In genomic region chr16:10608687-10609409, GRCh38 we compare ENCODE assay signal across 1 cellular context.
TF ChIP-seq lines count a peak whose summit lies in the region.

No MANE protein-coding gene starts in this region.

TF ChIP-seq in HepG2, 621 proteins besides CTCF, POLR2A, EP300 and RAD21 (continued from another document and continues in another):
- no peak for TF ChIP-seq ZNF337 (CRISPR knock-in tag; IDR thresholded peaks at IDR 0.05; ENCODE audit: borderline replicate concordance, low read depth)
- peak; percentile 81; the same call in 1 of the 2 replicates for TF ChIP-seq ZNF598 (CRISPR knock-in tag; IDR thresholded peaks at IDR 0.05; ENCODE audit: borderline replicate concordance)
- no peak for TF ChIP-seq XBP1 (CRISPR knock-in tag; IDR thresholded peaks at IDR 0.05)
- TF ChIP-seq SP1 (IDR thresholded peaks at IDR 0.05) = no peak
- TF ChIP-seq SP1 (CRISPR knock-in tag; IDR thresholded peaks at IDR 0.05) = no peak
- no peak for TF ChIP-seq ZBTB26 (CRISPR knock-in tag; IDR thresholded peaks at IDR 0.05; ENCODE audit: borderline replicate concordance)
- TF ChIP-seq KLF9 (CRISPR knock-in tag; IDR thresholded peaks at IDR 0.05; ENCODE audit: low read depth) = 0 out of 2 replicates have a peak, but pooled peaks have one; percentile 49
- TF ChIP-seq MEF2D (CRISPR knock-in tag; IDR thresholded peaks at IDR 0.05) = no peak; the same call in 1 of the 2 replicates
- no peak for TF ChIP-seq ZNF335 (CRISPR knock-in tag; IDR thresholded peaks at IDR 0.05)
- no peak for TF ChIP-seq MAFK (conservative IDR thresholded peaks at IDR 0.05 in 1 of 2, IDR thresholded peaks at IDR 0.05 in 1 of 2; ENCODE audit: low read length in 2 of 2)
- peak; percentile 76 for TF ChIP-seq ZNF274 (CRISPR knock-in tag; IDR thresholded peaks at IDR 0.05)
- TF ChIP-seq ZNF572 (CRISPR knock-in tag; IDR thresholded peaks at IDR 0.05) = no peak
- no peak for TF ChIP-seq MZF1 (CRISPR knock-in tag; IDR thresholded peaks at IDR 0.05; ENCODE audit: borderline replicate concordance)
- TF ChIP-seq ZNF780A (CRISPR knock-in tag; IDR thresholded peaks at IDR 0.05) = no peak
- no peak for TF ChIP-seq PITX1 (CRISPR knock-in tag; IDR thresholded peaks at IDR 0.05)
- no peak for TF ChIP-seq ZC3H4 (CRISPR knock-in tag; IDR thresholded peaks at IDR 0.05; ENCODE audit: borderline replicate concordance)
- TF ChIP-seq E2F1 (CRISPR knock-in tag; IDR thresholded peaks at IDR 0.05) = no peak
- TF ChIP-seq KAT7 (CRISPR knock-in tag; IDR thresholded peaks at IDR 0.05; ENCODE audit: borderline replicate concordance) = no peak
- TF ChIP-seq HOXD1 (CRISPR knock-in tag; IDR thresholded peaks at IDR 0.05) = no peak
- TF ChIP-seq MTF2 (CRISPR knock-in tag; IDR thresholded peaks at IDR 0.05; ENCODE audit: borderline replicate concordance) = no peak
- TF ChIP-seq DRAP1 (CRISPR knock-in tag; IDR thresholded peaks at IDR 0.05) = peak; percentile 45; the same call in 1 of the 2 replicates
- no peak for TF ChIP-seq ZMAT5 (CRISPR knock-in tag; IDR thresholded peaks at IDR 0.05; ENCODE audit: borderline replicate concordance, low read depth)
- TF ChIP-seq MAZ (IDR thresholded peaks at IDR 0.05; ENCODE audit: borderline replicate concordance, low read depth, low read length) = no peak
- no peak for TF ChIP-seq MAZ (CRISPR knock-in tag; IDR thresholded peaks at IDR 0.05; ENCODE audit: low read depth)
- no peak for TF ChIP-seq MED1 (CRISPR knock-in tag; IDR thresholded peaks at IDR 0.05)
- TF ChIP-seq ZMYM4 (CRISPR knock-in tag; IDR thresholded peaks at IDR 0.05) = no peak
- TF ChIP-seq ZBTB8A (CRISPR knock-in tag; IDR thresholded peaks at IDR 0.05; ENCODE audit: borderline replicate concordance, low read depth) = no peak
- no peak for TF ChIP-seq KMT2A (CRISPR knock-in tag; IDR thresholded peaks at IDR 0.05)
- TF ChIP-seq THAP8 (CRISPR knock-in tag; IDR thresholded peaks at IDR 0.05; ENCODE audit: borderline replicate concordance) = no peak
- no peak for TF ChIP-seq ESRRA (CRISPR knock-in tag; IDR thresholded peaks at IDR 0.05; ENCODE audit: low read depth)
- no peak for TF ChIP-seq HNF4A (CRISPR knock-in tag; IDR thresholded peaks at IDR 0.05)
- TF ChIP-seq ZNF574 (CRISPR knock-in tag; IDR thresholded peaks at IDR 0.05) = no peak
- TF ChIP-seq CREM (IDR thresholded peaks at IDR 0.05) = no peak
- no peak for TF ChIP-seq CREM (CRISPR knock-in tag; IDR thresholded peaks at IDR 0.05)
- no peak for TF ChIP-seq ZKSCAN1 (IDR thresholded peaks at IDR 0.05; ENCODE audit: low read length)
- no peak for TF ChIP-seq ZNF740 (CRISPR knock-in tag; IDR thresholded peaks at IDR 0.05)
- TF ChIP-seq ZBTB7A (CRISPR knock-in tag; IDR thresholded peaks at IDR 0.05) = no peak
- TF ChIP-seq ZNF747 (CRISPR knock-in tag; IDR thresholded peaks at IDR 0.05; ENCODE audit: borderline replicate concordance) = no peak
- no peak for TF ChIP-seq JUN (CRISPR knock-in tag; IDR thresholded peaks at IDR 0.05)
- no peak for TF ChIP-seq RNF219 (CRISPR knock-in tag; IDR thresholded peaks at IDR 0.05)
- TF ChIP-seq PHB2 (IDR thresholded peaks at IDR 0.05; ENCODE audit: partially characterized antibody) = no peak
- no peak for TF ChIP-seq TBP (CRISPR knock-in tag; IDR thresholded peaks at IDR 0.05)
- TF ChIP-seq TAF1 (CRISPR knock-in tag; IDR thresholded peaks at IDR 0.05) = no peak
- TF ChIP-seq NFRKB (IDR thresholded peaks at IDR 0.05) = no peak
- TF ChIP-seq ZNF75D (CRISPR knock-in tag; IDR thresholded peaks at IDR 0.05; ENCODE audit: borderline replicate concordance) = no peak
- TF ChIP-seq NR1H2 (CRISPR knock-in tag; IDR thresholded peaks at IDR 0.05; ENCODE audit: borderline replicate concordance, low read depth) = no peak
- no peak for TF ChIP-seq ZNF180 (CRISPR knock-in tag; IDR thresholded peaks at IDR 0.05; ENCODE audit: borderline replicate concordance, low read depth)
- TF ChIP-seq STAG1 (CRISPR knock-in tag; IDR thresholded peaks at IDR 0.05) = no peak
- TF ChIP-seq HNRNPL (IDR thresholded peaks at IDR 0.05; ENCODE audit: low read depth, low read length) = no peak
- TF ChIP-seq ZNF256 (CRISPR knock-in tag; conservative IDR thresholded peaks at IDR 0.05) = no peak
- TF ChIP-seq YEATS4 (CRISPR knock-in tag; IDR thresholded peaks at IDR 0.05; ENCODE audit: borderline replicate concordance) = no peak
- TF ChIP-seq IKZF4 (CRISPR knock-in tag; IDR thresholded peaks at IDR 0.05; ENCODE audit: borderline replicate concordance, low read depth, not compliant biosample characterization) = no peak
- no peak for TF ChIP-seq MYPOP (CRISPR knock-in tag; IDR thresholded peaks at IDR 0.05)
- peak; percentile 94 for TF ChIP-seq ZNF687 (CRISPR knock-in tag; IDR thresholded peaks at IDR 0.05)
- no peak for TF ChIP-seq ZBTB10 (CRISPR knock-in tag; IDR thresholded peaks at IDR 0.05; ENCODE audit: borderline replicate concordance)
